ENCODE assay signal across 17 cellular contexts in genomic region chr6:110066091-110066490, GRCh38.
"Had no signal": no experiment of that assay in that cellular context is flagged by ENCODE, and none has a peak within 500 bp of the region (broad histone marks: within the 10 kb centered on the region; RNA-seq: fewer than 3 reads in every experiment).

No MANE protein-coding gene starts in this region.

- H3K27me3 ChIP-seq: right lobe of liver had no signal

- H3K4me3 ChIP-seq: esophagus squamous epithelium, mucosa of descending colon, psoas muscle, right lobe of liver had no signal

- H3K27ac ChIP-seq: brain microvascular endothelial cell, esophagus squamous epithelium, psoas muscle, right lobe of liver had no signal

- H3K36me3 ChIP-seq: brain microvascular endothelial cell, esophagus squamous epithelium, right lobe of liver had no signal

- DNase-seq: activated CD4-positive, alpha-beta memory T cell treated with anti-CD3 and anti-CD28 coated beads, Interleukin-2, amount 10 ng/mL, durations not matched to agents 7 days and 5 days; activated CD4-positive, alpha-beta T cell treated with anti-CD3 and anti-CD28 coated beads for 1 hour; activated gamma-delta T cell; activated T-cell treated with anti-CD3 and anti-CD28 coated beads, Interleukin-2, amount 50 U/mL, for 48 hours; amygdala; brain microvascular endothelial cell; esophagus squamous epithelium; foreskin fibroblast; glutamatergic neuron; mucosa of descending colon; natural killer cell; nucleus accumbens; psoas muscle; right lobe of liver; stimulated activated CD4-positive, alpha-beta T cell treated with anti-CD3 and anti-CD28 coated beads, Interleukin-1b, Interleukin-23, amount 100 ng/mL, for 48 hours; T1000; trophoblast cell had no signal

- H3K9me3 ChIP-seq: esophagus squamous epithelium, mucosa of descending colon, psoas muscle, right lobe of liver had no signal

- H3K4me1 ChIP-seq: esophagus squamous epithelium, psoas muscle, right lobe of liver had no signal
